In the genomic region with DNA sequence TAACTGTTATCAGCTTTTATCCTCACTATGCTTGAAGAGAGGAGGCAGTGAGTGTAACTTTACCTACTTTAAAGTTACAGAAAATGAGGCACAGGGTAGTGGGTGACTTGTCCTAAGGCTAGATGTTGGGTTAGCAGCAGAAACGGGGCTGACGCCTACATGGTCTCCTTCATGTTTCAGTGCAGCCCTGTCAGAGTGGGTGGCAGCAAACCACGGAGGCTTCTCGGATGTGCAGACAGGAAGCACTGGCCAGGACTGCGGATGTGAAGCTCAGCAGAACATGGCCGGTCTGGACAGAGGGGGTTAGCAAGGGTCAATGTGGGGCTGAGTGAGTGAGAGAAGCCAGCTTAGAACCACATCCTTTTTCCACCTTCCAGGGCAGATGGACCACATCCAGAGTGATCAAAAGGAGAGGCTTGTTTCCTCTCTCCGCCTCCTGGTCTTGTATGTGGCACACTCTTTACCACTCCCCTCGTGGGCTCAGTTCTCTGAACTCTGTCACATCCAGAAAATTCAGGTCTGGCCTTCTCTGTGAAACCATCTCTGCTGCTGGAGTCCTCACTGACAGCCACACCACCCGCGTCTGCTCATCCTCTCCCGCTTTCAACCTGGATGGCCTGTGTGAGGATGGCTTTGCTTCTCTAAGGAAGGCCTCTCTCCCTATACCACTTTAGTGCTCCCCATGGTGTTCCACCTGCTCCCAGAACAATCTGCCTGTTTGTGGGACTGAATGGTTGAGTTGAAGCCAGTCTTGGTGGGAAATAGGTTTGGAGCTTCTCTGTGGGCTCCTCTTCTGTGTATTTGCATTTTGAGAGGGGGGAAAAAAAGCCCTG, we compare ENCODE assay signal across 8 cellular contexts. TPM values are rescaled to one million over a fixed set of nuclear protein-coding genes. Genes with fewer than 3 reads are reported as not detected.
A peak's percentile ranks its signal among the peaks of the same experiment; 100 is the strongest.
DNase-seq lines count a peak whose midpoint lies in the region; ATAC-seq lines count a peak whose summit lies in the region.

No MANE protein-coding gene starts in this region.

- H3K9me3 Mint-ChIP-seq in activated naive CD8-positive, alpha-beta T cell treated with anti-CD3 and anti-CD28 coated beads, Interleukin-2, amount 10 ng/mL, durations not matched to agents 7 days and 5 days: no peaks in the 10 kb centered on the region

- peak overlapping the region; percentile 77 for H3K4me3 Mint-ChIP-seq in activated naive CD8-positive, alpha-beta T cell treated with anti-CD3 and anti-CD28 coated beads, Interleukin-2, amount 10 ng/mL, durations not matched to agents 7 days and 5 days

- ATAC-seq in GM18502 (IDR thresholded peaks at IDR 0.05; ENCODE audit: poor library complexity, unreplicated experiment) (peak; percentile 74), HG02870 (IDR thresholded peaks at IDR 0.05; ENCODE audit: unreplicated experiment) (peak; percentile 71)
- peak; percentile 91 for ATAC-seq in activated naive CD8-positive, alpha-beta T cell treated with anti-CD3 and anti-CD28 coated beads, Interleukin-2, amount 10 ng/mL, durations not matched to agents 7 days and 5 days (ENCODE audit: low read depth)

- POLR2A ChIA-PET in activated naive CD8-positive, alpha-beta T cell treated with anti-CD3 and anti-CD28 coated beads, Interleukin-2, amount 10 ng/mL, durations not matched to agents 7 days and 5 days (lab: Charles Lee): interaction anchor here (1.0 to 3.4 kb wide), 7 partner anchors 9 to 142 kb away, joined by 3 to 25 read pairs (median 4); a partner anchor contains a TSS

- DNase-seq in SW480 (ENCODE audit: low spot score) (peak; percentile 72), kidney tubule cell (ENCODE audit: low spot score) (peak; percentile 69), NCI-H1694 treated with DMSO at 0.1 percent for 48 hours (lab: John Stamatoyannopoulos, UW) (no peak), NCI-H524 (lab: John Stamatoyannopoulos, UW) (no peak)
- peak; percentile 76 for DNase-seq in activated naive CD8-positive, alpha-beta T cell treated with anti-CD3 and anti-CD28 coated beads, Interleukin-2, amount 10 ng/mL, durations not matched to agents 7 days and 5 days
- peak; percentile 48 for DNase-seq in stimulated activated CD8-positive, alpha-beta memory T cell treated with anti-CD3 and anti-CD28 coated beads, Interleukin-12 subunit alpha, Interleukin-12 subunit beta, amount 100 ng/mL, for 1 hour (ENCODE audit: low read depth)

- H3K27ac Mint-ChIP-seq in activated naive CD8-positive, alpha-beta T cell treated with anti-CD3 and anti-CD28 coated beads, Interleukin-2, amount 10 ng/mL, durations not matched to agents 7 days and 5 days: peak overlapping the region; percentile 88

- no peaks in the 10 kb centered on the region for H3K27me3 Mint-ChIP-seq in activated naive CD8-positive, alpha-beta T cell treated with anti-CD3 and anti-CD28 coated beads, Interleukin-2, amount 10 ng/mL, durations not matched to agents 7 days and 5 days

- H3K36me3 Mint-ChIP-seq in activated naive CD8-positive, alpha-beta T cell treated with anti-CD3 and anti-CD28 coated beads, Interleukin-2, amount 10 ng/mL, durations not matched to agents 7 days and 5 days: peaks cover 3% of the 10 kb centered on the region

- peaks cover 73% of the 10 kb centered on the region for H3K4me1 Mint-ChIP-seq in activated naive CD8-positive, alpha-beta T cell treated with anti-CD3 and anti-CD28 coated beads, Interleukin-2, amount 10 ng/mL, durations not matched to agents 7 days and 5 days

RNA-seq across cellular contexts. Expression of a gene that starts 14.1 kb away (rescaled TPM):
- total RNA-seq in activated naive CD8-positive, alpha-beta T cell treated with anti-CD3 and anti-CD28 coated beads, Interleukin-2, amount 10 ng/mL, durations not matched to agents 7 days and 5 days: 10 to 100 TPM; 42.9 to 44.5 TPM

RNA-seq across cellular contexts. Expression of a gene that starts 50.8 kb away (rescaled TPM):
- total RNA-seq in activated naive CD8-positive, alpha-beta T cell treated with anti-CD3 and anti-CD28 coated beads, Interleukin-2, amount 10 ng/mL, durations not matched to agents 7 days and 5 days: not detected

Comparison
In these comparisons a context has a peak if more than half of its experiments do, and no peak if none do; other contexts are left out.
1. DNase-seq: peak in SW480 (single experiment), activated naive CD8-positive, alpha-beta T cell treated with anti-CD3 and anti-CD28 coated beads, Interleukin-2, amount 10 ng/mL, durations not matched to agents 7 days and 5 days (single experiment), kidney tubule cell (single experiment) and stimulated activated CD8-positive, alpha-beta memory T cell treated with anti-CD3 and anti-CD28 coated beads, Interleukin-12 subunit alpha, Interleukin-12 subunit beta, amount 100 ng/mL, for 1 hour (single experiment); none in NCI-H1694 treated with DMSO at 0.1 percent for 48 hours (single experiment) and NCI-H524 (0 of 2).
2. Peak in every context shown above with its lines, with median percentiles within 50 percentile points of each other: ATAC-seq.